Comparison of ENCODE assay signal across 7 cellular contexts in the genomic region with DNA sequence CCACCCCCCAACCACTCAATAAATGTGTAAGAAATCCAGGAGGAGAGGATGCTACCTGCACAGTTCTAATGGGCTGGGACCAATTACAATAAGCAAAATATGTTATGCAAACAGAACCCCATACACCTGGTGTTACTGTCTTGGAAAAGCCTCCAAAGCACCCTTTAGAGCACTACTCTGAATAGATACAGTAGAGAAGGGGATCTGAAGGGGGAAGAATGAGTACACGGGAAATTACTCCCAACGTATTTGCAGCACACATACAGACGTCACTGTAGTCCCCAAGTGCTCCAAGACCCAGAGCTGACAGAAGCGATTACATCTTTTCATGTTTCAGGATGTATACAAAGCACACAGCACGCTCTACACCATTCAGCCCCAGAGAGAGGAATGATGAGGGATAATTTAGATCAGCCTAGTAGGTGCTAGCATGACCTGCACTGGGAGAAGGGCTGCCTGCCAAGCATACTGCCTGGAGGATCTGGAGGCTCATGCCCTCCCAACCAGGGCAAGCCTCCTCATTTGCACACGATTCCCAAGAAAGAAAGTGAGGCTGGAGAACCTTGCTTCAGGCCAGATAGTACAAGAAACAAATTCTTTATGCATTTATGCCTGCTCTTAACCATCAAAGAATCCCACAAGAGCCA.
"Had no signal": no experiment of that assay in that cellular context is flagged by ENCODE, and none has a peak within 500 bp of the region (broad histone marks: within the 10 kb centered on the region; RNA-seq: fewer than 3 reads in every experiment).

No MANE protein-coding gene starts in this region.

- H3K36me3 ChIP-seq: left lung, WERI-Rb-1 had no signal

- H3K27me3 ChIP-seq: dorsolateral prefrontal cortex, left lung, tibial nerve had no signal

- H3K4me3 ChIP-seq: coronary artery, dorsolateral prefrontal cortex, left lung, tibial nerve had no signal

- H3K27ac ChIP-seq: coronary artery, left lung, tibial nerve, WERI-Rb-1 had no signal

- FAIRE-seq: bronchial epithelial cell, frontal cortex had no signal
